In genomic region chr1:172746091-172746949, GRCh38 we compare ENCODE assay signal across 9 cellular contexts.
DNase-seq lines count a peak whose midpoint lies in the region; ATAC-seq, FAIRE-seq and TF ChIP-seq lines count a peak whose summit lies in the region.
"Had no signal": no experiment of that assay in that cellular context is flagged by ENCODE, and none has a peak within 500 bp of the region (broad histone marks: within the 10 kb centered on the region; RNA-seq: fewer than 3 reads in every experiment).

No MANE protein-coding gene starts in this region.

- no peak for TF ChIP-seq CTCF in astrocyte (IDR thresholded peaks at IDR 0.05; ENCODE audit: insufficient read depth, low read depth, low read length)
- peak in 1 of 6 experiments; percentile 9 for TF ChIP-seq CTCF in upper lobe of left lung (IDR thresholded peaks at IDR 0.05)

- no peaks in the 10 kb centered on the region for H3K9me3 Mint-ChIP-seq in astrocyte (ENCODE audit: unreplicated experiment)

- peaks cover 10% of the 10 kb centered on the region for H3K27me3 Mint-ChIP-seq in astrocyte (ENCODE audit: low read depth, unreplicated experiment)

- H3K9me3 ChIP-seq in astrocyte (ENCODE audit: insufficient read depth, low read depth, low read length) (no peaks in the 10 kb centered on the region), upper lobe of left lung (no peaks in the 10 kb centered on the region)

- H3K4me3 ChIP-seq in astrocyte (ENCODE audit: insufficient read depth, low read depth, low read length) (no peak overlapping the region), upper lobe of left lung (no peak overlapping the region)

- peak in 1 of 4 donors; percentile 23 for TF ChIP-seq POLR2A in upper lobe of left lung (IDR thresholded peaks at IDR 0.05)

- H3K4me1 ChIP-seq in astrocyte (ENCODE audit: insufficient read depth, low read length) (peaks cover 24% of the 10 kb centered on the region), upper lobe of left lung (peaks cover 16 to 23% (median 23%) of the 10 kb centered on the region in 4 donors)
- H3K4me1 ChIP-seq: parathyroid adenoma had no signal

- peak overlapping the region; percentile 17 for H3K9ac ChIP-seq in astrocyte (ENCODE audit: low read length)
- H3K9ac ChIP-seq: parathyroid adenoma had no signal

- ATAC-seq in GM18511 (IDR thresholded peaks at IDR 0.05; ENCODE audit: unreplicated experiment) (peak; percentile 89), HG02943 (IDR thresholded peaks at IDR 0.05; ENCODE audit: low read depth, unreplicated experiment) (peak; percentile 89), upper lobe of left lung (ENCODE audit: low FRiP score in 2 of 2) (peak; percentile 93 to 94)

- H3K4me3 Mint-ChIP-seq in astrocyte (ENCODE audit: unreplicated experiment): no peak overlapping the region

- H3K36me3 Mint-ChIP-seq in astrocyte (ENCODE audit: low read depth, unreplicated experiment): no peaks in the 10 kb centered on the region

- peak; percentile 95 for FAIRE-seq in astrocyte (lab: Jason Lieb, UNC)

- H2AFZ ChIP-seq in astrocyte (ENCODE audit: low read depth, low read length): no peak overlapping the region
- H2AFZ ChIP-seq: parathyroid adenoma had no signal

- 13 to 41% methylated on average over 3 of the region's 3 CpGs for WGBS in upper lobe of left lung, 2 donors

- peaks cover 13% of the 10 kb centered on the region for H3K27me3 ChIP-seq in astrocyte (ENCODE audit: insufficient read depth, low read length)
- H3K27me3 ChIP-seq in upper lobe of left lung: no peaks in the 10 kb centered on the region

- H3K27ac Mint-ChIP-seq in astrocyte (ENCODE audit: unreplicated experiment): peak overlapping the region; percentile 71

- H3K36me3 ChIP-seq in astrocyte (ENCODE audit: insufficient read depth, low read length) (no peaks in the 10 kb centered on the region), upper lobe of left lung (no peaks in the 10 kb centered on the region)

- peak in 2 of 4 donors; percentile 88 to 99 for TF ChIP-seq EP300 in upper lobe of left lung (IDR thresholded peaks at IDR 0.05)

- DNase-seq in AG08395 (ENCODE audit: low spot score): peak; percentile 85
- peak; percentile 70 for DNase-seq in NOMO-1 treated with dmso at 0.1 percent for 144 hours (lab: John Stamatoyannopoulos, UW; ENCODE audit: unreplicated experiment)
- peak; percentile 100 for DNase-seq in astrocyte (ENCODE audit: low read depth)
- peak; percentile 97 for DNase-seq in kidney tubule cell (ENCODE audit: low spot score)
- DNase-seq in upper lobe of left lung: peak in 1 of 2 donors; percentile 58
- no peak for DNase-seq in SHP77 (lab: John Stamatoyannopoulos, UW)

- H3K4me2 ChIP-seq in astrocyte (ENCODE audit: low read length): peak overlapping the region; percentile 67

- no peaks in the 10 kb centered on the region for H4K20me1 ChIP-seq in astrocyte (ENCODE audit: insufficient read depth, low read length)

- H3K4me1 Mint-ChIP-seq in astrocyte (ENCODE audit: low read depth, unreplicated experiment): peaks cover 17% of the 10 kb centered on the region

- H3K27ac ChIP-seq in astrocyte (ENCODE audit: low read depth, low read length) (peak overlapping the region; percentile 62), upper lobe of left lung (peak overlapping the region; percentile 64 to 79 (median 70))
- H3K27ac ChIP-seq: parathyroid adenoma had no signal

- no peaks in the 10 kb centered on the region for H3K79me2 ChIP-seq in astrocyte (ENCODE audit: insufficient read depth, low read length)
- H3K79me2 ChIP-seq: parathyroid adenoma had no signal

Comparison
In these comparisons a context has a peak if more than half of its experiments do, and no peak if none do; other contexts are left out.
1. DNase-seq: peak in AG08395 (single experiment), NOMO-1 treated with dmso at 0.1 percent for 144 hours (single experiment), astrocyte (single experiment) and kidney tubule cell (single experiment); none in SHP77 (0 of 2).
2. Peak in every context shown above with its lines, with median percentiles within 50 percentile points of each other: ATAC-seq.